In genomic region chr10:96585726-96586418, GRCh38 we compare ENCODE assay signal across 8 cellular contexts. TPM values are rescaled to one million over a fixed set of nuclear protein-coding genes. Genes with fewer than 3 reads are reported as not detected.
DNase-seq lines count a peak whose midpoint lies in the region; ATAC-seq, FAIRE-seq and TF ChIP-seq lines count a peak whose summit lies in the region.

No MANE protein-coding gene starts in this region.

- POLR2A ChIA-PET in WTC11 (lab: Charles Lee), result no interaction called here

- H3K27ac ChIP-seq in fibroblast of lung (ENCODE audit: insufficient read depth, low read length) (peak overlapping the region; percentile 97), ovary (peak overlapping the region; percentile 97 to 99)

- peaks cover 5% of the 10 kb centered on the region for H4K20me1 ChIP-seq in fibroblast of lung (ENCODE audit: control insufficient read depth, extremely low read depth, insufficient read depth, low read length)

- no peak overlapping the region for H2AFZ ChIP-seq in fibroblast of lung (ENCODE audit: low read length)

- H3K9me3 Mint-ChIP-seq in WTC11, result no peaks in the 10 kb centered on the region

- H3K9me3 ChIP-seq in fibroblast of lung (ENCODE audit: control insufficient read depth, insufficient read depth, low read depth, low read length) (no peaks in the 10 kb centered on the region), ovary (no peaks in the 10 kb centered on the region)

- H3K36me3 Mint-ChIP-seq in WTC11, result no peaks in the 10 kb centered on the region

- ATAC-seq in HG02981 (IDR thresholded peaks at IDR 0.05; ENCODE audit: unreplicated experiment) (peak; percentile 5), WTC11 (peak; percentile 8), GM19397 (IDR thresholded peaks at IDR 0.05; ENCODE audit: unreplicated experiment) (no peak)

- peak overlapping the region; percentile 91 for H3K4me3 Mint-ChIP-seq in WTC11

- H3K27ac Mint-ChIP-seq in WTC11, result peak overlapping the region; percentile 91

- H3K4me3 ChIP-seq in fibroblast of lung (replicated peaks in 1 of 4; ENCODE audit: control extremely low read depth in 1 of 4, insufficient read depth in 1 of 4, low read depth in 3 of 4, low read length in 4 of 4) (peak overlapping the region; percentile 55 to 99 (median 96)), ovary (peak overlapping the region; percentile 92)

- peak; percentile 33 for DNase-seq in GM10266 (ENCODE audit: extremely low spot score)
- no peak for DNase-seq in WTC11 (ENCODE audit: low spot score)
- peak in 1 of 2 donors; percentile 5 for DNase-seq in fibroblast of lung (ENCODE audit: low read depth in 2 of 2)
- no peak for DNase-seq in ovary
- DNase-seq in stimulated activated CD4-positive, alpha-beta T cell treated with anti-CD3 and anti-CD28 coated beads, Interleukin-12 subunit alpha, Interleukin-12 subunit beta, amount 100 ng/mL, for 4 hours, result no peak
- no peak for DNase-seq in RCC 7860 (ENCODE audit: low spot score)

- no peaks in the 10 kb centered on the region for H3K27me3 ChIP-seq in fibroblast of lung (ENCODE audit: control insufficient read depth, insufficient read depth, low read length)
- H3K27me3 ChIP-seq in ovary, result no peaks in the 10 kb centered on the region

- TF ChIP-seq CTCF in GM10266 (IDR thresholded peaks at IDR 0.05; ENCODE audit: control insufficient read depth, insufficient read depth, low read depth, missing control alignments) (no peak), WTC11 (IDR thresholded peaks at IDR 0.05) (no peak), fibroblast of lung (conservative IDR thresholded peaks at IDR 0.05 in 1 of 2, IDR thresholded peaks at IDR 0.05 in 1 of 2; ENCODE audit: low read depth in 1 of 2, low read length in 2 of 2) (no peak), ovary (IDR thresholded peaks at IDR 0.05) (no peak)

- FAIRE-seq in RCC 7860 (lab: Jason Lieb, UNC), result no peak

- peaks cover 58% of the 10 kb centered on the region for H3K79me2 ChIP-seq in fibroblast of lung (ENCODE audit: control insufficient read depth, insufficient read depth, low read length)

- H3K4me1 Mint-ChIP-seq in WTC11, result peaks cover 30% of the 10 kb centered on the region

- intact Hi-C loops in ovary (cut with DNase I), result no loop called here

- H3K9ac ChIP-seq in fibroblast of lung (ENCODE audit: insufficient read depth, low read length), result peak overlapping the region; percentile 96

- peaks cover 8% of the 10 kb centered on the region for H3K4me1 ChIP-seq in fibroblast of lung (ENCODE audit: control insufficient read depth, extremely low read depth, insufficient read depth, low read length)
- peaks cover 5% of the 10 kb centered on the region for H3K4me1 ChIP-seq in ovary (ENCODE audit: insufficient read depth)

- H3K4me2 ChIP-seq in fibroblast of lung (ENCODE audit: extremely low read depth, insufficient read depth, low read length), result peak overlapping the region; percentile 96

- no peak for TF ChIP-seq POLR2A in ovary (IDR thresholded peaks at IDR 0.05)

- TF ChIP-seq EP300 in ovary (IDR thresholded peaks at IDR 0.05), result no peak

- H3K36me3 ChIP-seq in fibroblast of lung (ENCODE audit: control insufficient read depth, insufficient read depth, low read length) (no peaks in the 10 kb centered on the region), ovary (no peaks in the 10 kb centered on the region)

- no peaks in the 10 kb centered on the region for H3K27me3 Mint-ChIP-seq in WTC11 (ENCODE audit: low read depth)

- WGBS in ovary, 3 donors, result 1% methylated on average over 16 to 21 of the region's 21 CpGs

- CTCF ChIA-PET in WTC11 (lab: Charles Lee), result no interaction called here

TF ChIP-seq in WTC11, 78 proteins besides CTCF, POLR2A, EP300 and RAD21:
- TF ChIP-seq ZNF396 (CRISPR knock-in tag; IDR thresholded peaks at IDR 0.05; ENCODE audit: borderline replicate concordance) (no peak), GTF2I (CRISPR knock-in tag; conservative IDR thresholded peaks at IDR 0.05) (no peak), RORB (CRISPR knock-in tag; IDR thresholded peaks at IDR 0.05) (no peak), MYBL2 (CRISPR knock-in tag; IDR thresholded peaks at IDR 0.05) (0 out of 2 replicates have a peak, but pooled peaks have one; percentile 52), STAT6 (CRISPR knock-in tag; conservative IDR thresholded peaks at IDR 0.05; ENCODE audit: low read depth) (0 out of 2 replicates have a peak, but pooled peaks have one; percentile 30), ZNF281 (CRISPR knock-in tag; IDR thresholded peaks at IDR 0.05) (no peak)

RNA-seq across cellular contexts. Expression of gene TM9SF3, which starts 0.9 kb away (rescaled TPM):
- total RNA-seq in WTC11 (2021) (107 to 116 TPM (median 113 TPM) in 3 replicates), fibroblast of lung (92.7 and 103 TPM in 2 replicates), ovary (100 to 1,000 TPM in 4 of 7 donors, 10 to 100 TPM in 3; 80.2 to 157 (median 110) TPM)
- polyA plus RNA-seq in fibroblast of lung (73.4 and 107 TPM in 2 replicates), ovary (100 to 1,000 TPM in 1 of 2 donors, 10 to 100 TPM in 1; 51.7 to 101 TPM)
- 68.3 and 96.6 TPM in 2 replicates for polyA plus RNA-seq in fibroblast of lung (2012)
- 11.1 and 14.4 TPM in 2 replicates for polyA minus RNA-seq in fibroblast of lung (ENCODE audit: low replicate concordance)
